In genomic region chr4:37561196-37561802, GRCh38 we compare ENCODE assay signal across 23 cellular contexts.
A peak's percentile ranks its signal among the peaks of the same experiment; 100 is the strongest.
DNase-seq lines count a peak whose midpoint lies in the region; ATAC-seq and TF ChIP-seq lines count a peak whose summit lies in the region.
"Had no signal": no experiment of that assay in that cellular context is flagged by ENCODE, and none has a peak within 500 bp of the region (broad histone marks: within the 10 kb centered on the region; RNA-seq: fewer than 3 reads in every experiment).

No MANE protein-coding gene starts in this region.

- H3K27me3 ChIP-seq in PC-3 (ENCODE audit: low read length), result no peaks in the 10 kb centered on the region
- H3K27me3 ChIP-seq: BLaER1, colonic mucosa, upper lobe of left lung had no signal

- peak overlapping the region; percentile 11; the same call in 1 of the 2 replicates for H3K4me2 ChIP-seq in PC-3 (ENCODE audit: low read length)
- H3K4me2 ChIP-seq: BLaER1 had no signal

- BruUV-seq in PC-3 (replicated peaks; lab: Mats Ljungman, UMichigan), result no TSS peak

- intact Hi-C loops in PC-3 (cut with micrococcal nuclease), result no loop called here

- POLR2A ChIA-PET in PC-3 (lab: Charles Lee; ENCODE audit: unreplicated experiment), result no interaction called here

- no peaks in the 10 kb centered on the region for H3K36me3 Mint-ChIP-seq in osteocyte (ENCODE audit: unreplicated experiment)
- H3K36me3 Mint-ChIP-seq: activated CD4-positive, alpha-beta memory T cell treated with anti-CD3 and anti-CD28 coated beads for 36 hours; stimulated activated effector memory CD8-positive, alpha-beta T cell treated with anti-CD3 and anti-CD28 coated beads, Interleukin-12 subunit alpha, Interleukin-12 subunit beta, amount 100 ng/mL, for 72 hours had no signal

- no peaks in the 10 kb centered on the region for H4K20me1 ChIP-seq in PC-3 (ENCODE audit: low read length)
- H4K20me1 ChIP-seq: BLaER1 had no signal

- no peaks in the 10 kb centered on the region for H3K27me3 Mint-ChIP-seq in osteocyte (ENCODE audit: unreplicated experiment)
- H3K27me3 Mint-ChIP-seq: activated CD4-positive, alpha-beta memory T cell treated with anti-CD3 and anti-CD28 coated beads for 36 hours had no signal

- H3K9me3 ChIP-seq in PC-3 (ENCODE audit: low read length), result no peaks in the 10 kb centered on the region
- H3K9me3 ChIP-seq: BLaER1, colonic mucosa, upper lobe of left lung had no signal

- no peaks in the 10 kb centered on the region for H3K79me2 ChIP-seq in PC-3 (ENCODE audit: low read length)

- H3K9ac ChIP-seq in PC-3 (ENCODE audit: low read length), result no peak overlapping the region
- H3K9ac ChIP-seq: BLaER1 had no signal

- no peaks in the 10 kb centered on the region for H3K36me3 ChIP-seq in PC-3 (ENCODE audit: low read depth, low read length)
- H3K36me3 ChIP-seq: BLaER1, colonic mucosa, upper lobe of left lung had no signal

- no peak overlapping the region for H3K27ac Mint-ChIP-seq in osteocyte (ENCODE audit: unreplicated experiment)
- H3K27ac Mint-ChIP-seq: activated CD4-positive, alpha-beta memory T cell treated with anti-CD3 and anti-CD28 coated beads for 36 hours; stimulated activated effector memory CD8-positive, alpha-beta T cell treated with anti-CD3 and anti-CD28 coated beads, Interleukin-12 subunit alpha, Interleukin-12 subunit beta, amount 100 ng/mL, for 72 hours had no signal

- no peak overlapping the region for H3K4me3 Mint-ChIP-seq in osteocyte (ENCODE audit: unreplicated experiment)
- H3K4me3 Mint-ChIP-seq: activated CD4-positive, alpha-beta memory T cell treated with anti-CD3 and anti-CD28 coated beads for 36 hours; stimulated activated effector memory CD8-positive, alpha-beta T cell treated with anti-CD3 and anti-CD28 coated beads, Interleukin-12 subunit alpha, Interleukin-12 subunit beta, amount 100 ng/mL, for 72 hours had no signal

- H3K4me3 ChIP-seq in PC-3 (ENCODE audit: low read length), result no peak overlapping the region
- H3K4me3 ChIP-seq: BLaER1, colonic mucosa, upper lobe of left lung had no signal

- ATAC-seq in GM18861 (IDR thresholded peaks at IDR 0.05; ENCODE audit: unreplicated experiment) (peak; percentile 85), HG02588 (IDR thresholded peaks at IDR 0.05; ENCODE audit: unreplicated experiment) (peak; percentile 65), PC-3 (no peak; the same call in 1 of the 2 replicates), GM21529 (IDR thresholded peaks at IDR 0.05; ENCODE audit: unreplicated experiment) (no peak)
- ATAC-seq: left colon, sciatic nerve had no signal

- TF ChIP-seq CTCF in PC-3 (conservative IDR thresholded peaks at IDR 0.05; ENCODE audit: low read depth, low read length), result no peak
- TF ChIP-seq CTCF in osteocyte (IDR thresholded peaks at IDR 0.05), result no peak

- H3K4me1 Mint-ChIP-seq in osteocyte (ENCODE audit: unreplicated experiment), result no peaks in the 10 kb centered on the region
- H3K4me1 Mint-ChIP-seq: stimulated activated effector memory CD8-positive, alpha-beta T cell treated with anti-CD3 and anti-CD28 coated beads, Interleukin-12 subunit alpha, Interleukin-12 subunit beta, amount 100 ng/mL, for 72 hours had no signal

- H3K9me2 ChIP-seq in PC-3 (replicated peaks; ENCODE audit: low read length), result no peaks in the 10 kb centered on the region

- H2AFZ ChIP-seq in PC-3 (ENCODE audit: low read length), result no peak overlapping the region

- no peaks in the 10 kb centered on the region for H3K9me3 Mint-ChIP-seq in osteocyte (ENCODE audit: unreplicated experiment)
- H3K9me3 Mint-ChIP-seq: activated CD4-positive, alpha-beta memory T cell treated with anti-CD3 and anti-CD28 coated beads for 36 hours; stimulated activated effector memory CD8-positive, alpha-beta T cell treated with anti-CD3 and anti-CD28 coated beads, Interleukin-12 subunit alpha, Interleukin-12 subunit beta, amount 100 ng/mL, for 72 hours had no signal

- H3K4me1 ChIP-seq in PC-3 (ENCODE audit: insufficient read depth, low read length), result peaks cover 24% of the 10 kb centered on the region
- H3K4me1 ChIP-seq: BLaER1, colonic mucosa, upper lobe of left lung had no signal

- DNase-seq in PC-3 (peak; percentile 29), kidney tubule cell (ENCODE audit: low spot score) (peak; percentile 22), osteocyte (ENCODE audit: extremely low spot score, unreplicated experiment) (no peak)
- DNase-seq in activated CD4-positive, alpha-beta T cell treated with anti-CD3 and anti-CD28 coated beads for 4 hours, result no peak
- no peak for DNase-seq in activated CD4-positive, CD25-positive, alpha-beta regulatory T cell treated with anti-CD3 and anti-CD28 coated beads, Interleukin-2, amount 50 U/mL, for 72 hours
- DNase-seq: activated CD4-positive, alpha-beta memory T cell treated with anti-CD3 and anti-CD28 coated beads for 36 hours; activated CD8-positive, alpha-beta memory T cell treated with anti-CD3 and anti-CD28 coated beads, Interleukin-2, amount 50 U/mL, for 4 hours; activated naive CD4-positive, alpha-beta T cell treated with anti-CD3 and anti-CD28 coated beads, Interleukin-2, amount 50 U/mL, for 16 hours; amniotic stem cell; colonic mucosa; DMS79; effector CD8-positive, alpha-beta T cell; KG1; left colon; NCI-H1417 treated with DMSO at 0.1 percent for 48 hours; stimulated activated CD4-positive, alpha-beta T cell treated with anti-CD3 and anti-CD28 coated beads, Interleukin-4, amount 100 ng/mL, for 24 hours; upper lobe of left lung had no signal

- CTCF ChIA-PET in PC-3 (lab: Charles Lee), result no interaction called here

- H3K27ac ChIP-seq in PC-3 (ENCODE audit: low read length), result peak overlapping the region; percentile 96
- H3K27ac ChIP-seq: BLaER1, colonic mucosa, upper lobe of left lung had no signal

- no peaks in the 10 kb centered on the region for H3F3A ChIP-seq in PC-3 (ENCODE audit: low read length, unreplicated experiment)

Comparison
In these comparisons a context has a peak if more than half of its experiments do, and no peak if none do; other contexts are left out.
1. ATAC-seq: peak in GM18861 (single experiment) and HG02588 (single experiment); none in PC-3 (single experiment) and GM21529 (single experiment).
2. DNase-seq: peak in PC-3 (single experiment) and kidney tubule cell (single experiment); none in osteocyte (single experiment), activated CD4-positive, alpha-beta T cell treated with anti-CD3 and anti-CD28 coated beads for 4 hours (0 of 2) and activated CD4-positive, CD25-positive, alpha-beta regulatory T cell treated with anti-CD3 and anti-CD28 coated beads, Interleukin-2, amount 50 U/mL, for 72 hours (single experiment).